Comparison of ENCODE assay signal across 16 cellular contexts in the genomic region with DNA sequence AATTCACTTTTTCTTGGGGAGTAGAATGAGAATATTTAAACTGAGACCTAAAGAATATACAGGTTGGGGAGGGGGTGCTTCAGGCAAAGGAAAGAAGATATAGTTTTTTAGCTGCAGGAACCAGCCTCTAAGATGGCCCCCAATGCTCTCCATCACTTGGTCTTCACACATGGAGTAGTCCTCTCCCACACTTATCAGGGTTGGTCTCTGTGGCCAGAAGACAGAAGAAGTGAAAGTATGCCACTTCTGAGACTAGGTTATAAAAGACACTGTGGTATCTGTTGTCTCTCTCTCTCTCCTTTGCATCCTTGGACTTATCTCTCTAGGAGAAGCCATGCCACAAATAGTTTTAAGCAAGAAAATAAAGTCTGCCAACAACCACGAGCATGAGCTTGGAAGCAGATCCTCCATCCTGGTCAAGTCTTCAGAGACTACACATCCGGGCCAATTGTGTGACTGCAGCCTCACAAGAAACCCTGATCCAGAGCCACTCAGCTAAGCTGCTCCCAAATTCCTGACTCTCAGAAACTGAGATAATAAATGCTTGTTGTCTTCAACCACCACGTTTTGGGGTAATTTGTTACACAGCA. TPM values are rescaled to one million over a fixed set of nuclear protein-coding genes. Genes with fewer than 3 reads are reported as not detected.
DNase-seq lines count a peak whose midpoint lies in the region; ATAC-seq and TF ChIP-seq lines count a peak whose summit lies in the region.
"Had no signal": no experiment of that assay in that cellular context is flagged by ENCODE, and none has a peak within 500 bp of the region (broad histone marks: within the 10 kb centered on the region; RNA-seq: fewer than 3 reads in every experiment).

No MANE protein-coding gene starts in this region.

- H3K27me3 Mint-ChIP-seq in stimulated activated naive CD8-positive, alpha-beta T cell treated with anti-CD3 and anti-CD28 coated beads, Interleukin-15, amount 100 ng/mL, for 72 hours = no peaks in the 10 kb centered on the region
- H3K27me3 Mint-ChIP-seq: brain had no signal

- no peak overlapping the region for H3K27ac Mint-ChIP-seq in stimulated activated naive CD8-positive, alpha-beta T cell treated with anti-CD3 and anti-CD28 coated beads, Interleukin-15, amount 100 ng/mL, for 72 hours
- H3K27ac Mint-ChIP-seq: brain; stimulated activated effector memory CD8-positive, alpha-beta T cell treated with anti-CD3 and anti-CD28 coated beads, Interleukin-12 subunit alpha, Interleukin-12 subunit beta, amount 100 ng/mL, for 72 hours had no signal

- TF ChIP-seq POLR2A in Peyer's patch (IDR thresholded peaks at IDR 0.05) = no peak

- 83% methylated on average over 3 of the region's 3 CpGs for WGBS in mammary epithelial cell (ENCODE audit: low coverage, missing lambda C conversion rate)

- no peak overlapping the region for H3K4me2 ChIP-seq in mammary epithelial cell (ENCODE audit: insufficient read depth, low read depth, low read length)

- no peak for TF ChIP-seq CTCF in choroid plexus epithelial cell (conservative IDR thresholded peaks at IDR 0.05; ENCODE audit: low read depth, low read length)
- TF ChIP-seq CTCF in Peyer's patch (IDR thresholded peaks at IDR 0.05) = no peak
- TF ChIP-seq CTCF in mammary epithelial cell (conservative IDR thresholded peaks at IDR 0.05 in 1 of 2, IDR thresholded peaks at IDR 0.05 in 1 of 2; ENCODE audit: extremely low read depth in 1 of 2, insufficient read depth in 1 of 2, low read depth in 1 of 2, low read length in 2 of 2) = no peak

- dilution Hi-C loops in mammary epithelial cell (cut with HindIII; ENCODE audit: low sequenced_read_pairs) = no loop called here

- DNase-seq in GM03348 (ENCODE audit: low spot score) (peak; percentile 27), choroid plexus epithelial cell (ENCODE audit: low read depth) (peak; percentile 23), Peyer's patch (no peak), mammary epithelial cell (no peak), NCI-H128 (lab: John Stamatoyannopoulos, UW; ENCODE audit: unreplicated experiment) (no peak)
- DNase-seq in stimulated activated naive CD8-positive, alpha-beta T cell treated with anti-CD3 and anti-CD28 coated beads, Interleukin-15, amount 100 ng/mL, for 72 hours = no peak
- DNase-seq: activated effector memory CD4-positive, alpha-beta T cell treated with anti-CD3 and anti-CD28 coated beads, Interleukin-2, amount 50 U/mL, for 16 hours; effector CD4-positive, alpha-beta T cell; Karpas-422; stimulated activated CD4-positive, alpha-beta T cell treated with anti-CD3 and anti-CD28 coated beads, Interleukin-4, amount 100 ng/mL, for 24 hours; upper lobe of right lung had no signal

- intact Hi-C loops in mammary epithelial cell (cut with micrococcal nuclease) = no loop called here

- H3K4me1 ChIP-seq in Peyer's patch (no peaks in the 10 kb centered on the region), mammary epithelial cell (ENCODE audit: insufficient read depth, low read length) (peaks cover 15% of the 10 kb centered on the region)
- H3K4me1 ChIP-seq: upper lobe of right lung had no signal

- H3K4me3 ChIP-seq in choroid plexus epithelial cell (ENCODE audit: low read depth, low read length) (no peak overlapping the region), Peyer's patch (no peak overlapping the region), mammary epithelial cell (replicated peaks in 1 of 3; ENCODE audit: insufficient read depth in 1 of 3, low read depth in 2 of 3, low read length in 3 of 3) (no peak overlapping the region)
- H3K4me3 ChIP-seq: upper lobe of right lung had no signal

- H4K20me1 ChIP-seq in mammary epithelial cell (ENCODE audit: insufficient read depth, low read length) = no peaks in the 10 kb centered on the region

- H3K9me3 ChIP-seq in Peyer's patch = no peaks in the 10 kb centered on the region
- H3K9me3 ChIP-seq in mammary epithelial cell (replicated peaks; ENCODE audit: insufficient read depth, low read length) = peaks cover 7% of the 10 kb centered on the region
- H3K9me3 ChIP-seq: upper lobe of right lung had no signal

- ATAC-seq in GM19463 (IDR thresholded peaks at IDR 0.05; ENCODE audit: unreplicated experiment) = peak; percentile 71
- peak; percentile 69 for ATAC-seq in HG03066 (IDR thresholded peaks at IDR 0.05; ENCODE audit: low read depth, unreplicated experiment)
- no peak for ATAC-seq in stimulated activated naive CD8-positive, alpha-beta T cell treated with anti-CD3 and anti-CD28 coated beads, Interleukin-15, amount 100 ng/mL, for 72 hours
- ATAC-seq: stimulated activated effector memory CD8-positive, alpha-beta T cell treated with anti-CD3 and anti-CD28 coated beads, Interleukin-12 subunit alpha, Interleukin-12 subunit beta, amount 100 ng/mL, for 72 hours; upper lobe of right lung had no signal

- no peaks in the 10 kb centered on the region for H3K27me3 ChIP-seq in Peyer's patch
- H3K27me3 ChIP-seq in mammary epithelial cell (ENCODE audit: insufficient read depth, low read length) = no peaks in the 10 kb centered on the region
- H3K27me3 ChIP-seq: upper lobe of right lung had no signal

- no peak overlapping the region for H3K9ac ChIP-seq in mammary epithelial cell (ENCODE audit: insufficient read depth, low read length)

- BruUV-seq in mammary epithelial cell (replicated peaks; lab: Mats Ljungman, UMichigan) = no TSS peak

- no peak overlapping the region for H3K27ac ChIP-seq in Peyer's patch
- H3K27ac ChIP-seq in mammary epithelial cell (ENCODE audit: insufficient read depth, low read depth, low read length) = no peak overlapping the region
- H3K27ac ChIP-seq: HL-60, upper lobe of right lung had no signal

- H2AFZ ChIP-seq in mammary epithelial cell (ENCODE audit: low read depth, low read length) = no peak overlapping the region

- H3K4me1 Mint-ChIP-seq in stimulated activated naive CD8-positive, alpha-beta T cell treated with anti-CD3 and anti-CD28 coated beads, Interleukin-15, amount 100 ng/mL, for 72 hours = no peaks in the 10 kb centered on the region
- H3K4me1 Mint-ChIP-seq: stimulated activated effector memory CD8-positive, alpha-beta T cell treated with anti-CD3 and anti-CD28 coated beads, Interleukin-12 subunit alpha, Interleukin-12 subunit beta, amount 100 ng/mL, for 72 hours had no signal

- no peak overlapping the region for H3K4me3 Mint-ChIP-seq in stimulated activated naive CD8-positive, alpha-beta T cell treated with anti-CD3 and anti-CD28 coated beads, Interleukin-15, amount 100 ng/mL, for 72 hours
- H3K4me3 Mint-ChIP-seq: brain; stimulated activated effector memory CD8-positive, alpha-beta T cell treated with anti-CD3 and anti-CD28 coated beads, Interleukin-12 subunit alpha, Interleukin-12 subunit beta, amount 100 ng/mL, for 72 hours had no signal

- in situ Hi-C loops in mammary epithelial cell (cut with MboI; ENCODE audit: low sequenced_read_pairs in 2 of 2) = no loop called here

- CTCF ChIA-PET in mammary epithelial cell (lab: Charles Lee; ENCODE audit: low non-redundant PET) = no interaction called here

- H3K36me3 ChIP-seq in Peyer's patch (peaks cover 0 to 49% (median 0%) of the 10 kb centered on the region in 3 donors), mammary epithelial cell (ENCODE audit: insufficient read depth, low read length) (peaks cover 19% of the 10 kb centered on the region)

- no peaks in the 10 kb centered on the region for H3K9me3 Mint-ChIP-seq in stimulated activated naive CD8-positive, alpha-beta T cell treated with anti-CD3 and anti-CD28 coated beads, Interleukin-15, amount 100 ng/mL, for 72 hours
- H3K9me3 Mint-ChIP-seq: brain; stimulated activated effector memory CD8-positive, alpha-beta T cell treated with anti-CD3 and anti-CD28 coated beads, Interleukin-12 subunit alpha, Interleukin-12 subunit beta, amount 100 ng/mL, for 72 hours had no signal

- no peaks in the 10 kb centered on the region for H3K79me2 ChIP-seq in mammary epithelial cell (ENCODE audit: insufficient read depth, low read length)

RNA-seq across cellular contexts. Expression of a gene that starts 18.0 kb away (rescaled TPM):
- total RNA-seq in Peyer's patch = 10 to 100 TPM in 2 of 4 donors, 1 to 10 TPM in 2; 5.4 to 22.3 (median 9.9) TPM
- total RNA-seq in mammary epithelial cell = 10 to 100 TPM; 18.7 to 20.0 TPM
- polyA plus RNA-seq in mammary epithelial cell = 4.9 TPM
- 19.9 TPM for polyA minus RNA-seq in mammary epithelial cell

RNA-seq across cellular contexts. Expression of a gene that starts 18.1 kb away (rescaled TPM):
- total RNA-seq in Peyer's patch (10 to 100 TPM; 28.9 to 49.5 (median 41.3) TPM), mammary epithelial cell (10 to 100 TPM; 15.8 to 18.7 TPM)
- polyA plus RNA-seq in mammary epithelial cell = 8.9 TPM
- 2.6 TPM for polyA minus RNA-seq in mammary epithelial cell

Comparison
In these comparisons a context has a peak if more than half of its experiments do, and no peak if none do; other contexts are left out.
1. DNase-seq: peak in GM03348 (single experiment) and choroid plexus epithelial cell (single experiment); none in Peyer's patch (0 of 3), stimulated activated naive CD8-positive, alpha-beta T cell treated with anti-CD3 and anti-CD28 coated beads, Interleukin-15, amount 100 ng/mL, for 72 hours (0 of 2), mammary epithelial cell (single experiment) and NCI-H128 (single experiment).